Comparison of ENCODE assay signal across 1 cellular context in the genomic region with DNA sequence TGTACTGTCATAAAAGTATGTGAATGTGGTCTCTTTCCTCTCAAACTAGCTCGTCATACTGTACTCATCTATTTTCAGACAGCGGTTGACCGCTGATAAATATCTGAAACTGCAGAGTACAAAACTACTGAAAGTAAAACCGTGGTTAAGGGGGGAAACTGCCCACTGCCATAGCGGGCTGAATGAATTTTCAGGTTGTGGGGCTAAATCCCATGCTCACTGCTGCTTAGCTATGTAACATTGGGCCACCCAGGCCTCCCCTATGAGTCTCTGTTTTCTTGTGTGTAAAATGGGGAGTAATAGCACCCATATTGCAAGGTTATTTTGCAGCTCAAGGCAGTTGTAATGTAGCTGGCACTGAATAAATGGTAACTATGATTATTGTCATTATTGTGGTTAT.
TF ChIP-seq lines count a peak whose summit lies in the region.

No MANE protein-coding gene starts in this region.

TF ChIP-seq in GM12878, 131 proteins besides CTCF, POLR2A, EP300 and RAD21 (continued from another document):
- TF ChIP-seq, protein P1, sequence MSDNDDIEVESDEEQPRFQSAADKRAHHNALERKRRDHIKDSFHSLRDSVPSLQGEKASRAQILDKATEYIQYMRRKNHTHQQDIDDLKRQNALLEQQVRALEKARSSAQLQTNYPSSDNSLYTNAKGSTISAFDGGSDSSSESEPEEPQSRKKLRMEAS (IDR thresholded peaks at IDR 0.05; ENCODE audit: low read depth, low read length), result no peak
- TF ChIP-seq, protein P2, sequence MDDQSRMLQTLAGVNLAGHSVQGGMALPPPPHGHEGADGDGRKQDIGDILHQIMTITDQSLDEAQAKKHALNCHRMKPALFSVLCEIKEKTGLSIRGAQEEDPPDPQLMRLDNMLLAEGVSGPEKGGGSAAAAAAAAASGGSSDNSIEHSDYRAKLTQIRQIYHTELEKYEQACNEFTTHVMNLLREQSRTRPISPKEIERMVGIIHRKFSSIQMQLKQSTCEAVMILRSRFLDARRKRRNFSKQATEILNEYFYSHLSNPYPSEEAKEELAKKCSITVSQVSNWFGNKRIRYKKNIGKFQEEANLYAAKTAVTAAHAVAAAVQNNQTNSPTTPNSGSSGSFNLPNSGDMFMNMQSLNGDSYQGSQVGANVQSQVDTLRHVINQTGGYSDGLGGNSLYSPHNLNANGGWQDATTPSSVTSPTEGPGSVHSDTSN (IDR thresholded peaks at IDR 0.05; ENCODE audit: insufficient replicate concordance, low read depth, low read length), result no peak
- TF ChIP-seq IKZF2 (IDR thresholded peaks at IDR 0.05) (no peak), IRF4 (IDR thresholded peaks at IDR 0.05; ENCODE audit: low read depth, low read length) (no peak), BCL11A (IDR thresholded peaks at IDR 0.05; ENCODE audit: low read depth, low read length) (no peak), SMAD1 (IDR thresholded peaks at IDR 0.05; ENCODE audit: low read depth, partially characterized antibody) (no peak), ZNF207 (IDR thresholded peaks at IDR 0.05; ENCODE audit: borderline replicate concordance) (no peak), RUNX3 (IDR thresholded peaks at IDR 0.05; ENCODE audit: low read length) (peak; percentile 61), POU2F2 (IDR thresholded peaks at IDR 0.05; ENCODE audit: borderline replicate concordance, low read depth, low read length) (no peak), NR2C1 (IDR thresholded peaks at IDR 0.05) (no peak), CBX5 (IDR thresholded peaks at IDR 0.05; ENCODE audit: low read depth) (no peak)
- TF ChIP-seq, protein P3, sequence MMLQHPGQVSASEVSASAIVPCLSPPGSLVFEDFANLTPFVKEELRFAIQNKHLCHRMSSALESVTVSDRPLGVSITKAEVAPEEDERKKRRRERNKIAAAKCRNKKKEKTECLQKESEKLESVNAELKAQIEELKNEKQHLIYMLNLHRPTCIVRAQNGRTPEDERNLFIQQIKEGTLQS (IDR thresholded peaks at IDR 0.05; ENCODE audit: borderline replicate concordance, extremely low read depth, low read depth, low read length), result no peak
- TF ChIP-seq, protein P4, sequence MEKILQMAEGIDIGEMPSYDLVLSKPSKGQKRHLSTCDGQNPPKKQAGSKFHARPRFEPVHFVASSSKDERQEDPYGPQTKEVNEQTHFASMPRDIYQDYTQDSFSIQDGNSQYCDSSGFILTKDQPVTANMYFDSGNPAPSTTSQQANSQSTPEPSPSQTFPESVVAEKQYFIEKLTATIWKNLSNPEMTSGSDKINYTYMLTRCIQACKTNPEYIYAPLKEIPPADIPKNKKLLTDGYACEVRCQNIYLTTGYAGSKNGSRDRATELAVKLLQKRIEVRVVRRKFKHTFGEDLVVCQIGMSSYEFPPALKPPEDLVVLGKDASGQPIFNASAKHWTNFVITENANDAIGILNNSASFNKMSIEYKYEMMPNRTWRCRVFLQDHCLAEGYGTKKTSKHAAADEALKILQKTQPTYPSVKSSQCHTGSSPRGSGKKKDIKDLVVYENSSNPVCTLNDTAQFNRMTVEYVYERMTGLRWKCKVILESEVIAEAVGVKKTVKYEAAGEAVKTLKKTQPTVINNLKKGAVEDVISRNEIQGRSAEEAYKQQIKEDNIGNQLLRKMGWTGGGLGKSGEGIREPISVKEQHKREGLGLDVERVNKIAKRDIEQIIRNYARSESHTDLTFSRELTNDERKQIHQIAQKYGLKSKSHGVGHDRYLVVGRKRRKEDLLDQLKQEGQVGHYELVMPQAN (conservative IDR thresholded peaks at IDR 0.05), result no peak
TF ChIP-seq in GM12878: peak in this region for 2.
